In genomic region chr7:74372060-74372408, GRCh38 we compare ENCODE assay signal across 1 cellular context.
TF ChIP-seq lines count a peak whose summit lies in the region.

No MANE protein-coding gene starts in this region.

TF ChIP-seq in HCT116, 20 proteins besides CTCF, POLR2A, EP300 and RAD21 (continued from another document):
- TF ChIP-seq YY1 (IDR thresholded peaks at IDR 0.05; ENCODE audit: extremely low read depth, insufficient replicate concordance, low read depth, low read length): no peak
- TF ChIP-seq, protein P1, sequence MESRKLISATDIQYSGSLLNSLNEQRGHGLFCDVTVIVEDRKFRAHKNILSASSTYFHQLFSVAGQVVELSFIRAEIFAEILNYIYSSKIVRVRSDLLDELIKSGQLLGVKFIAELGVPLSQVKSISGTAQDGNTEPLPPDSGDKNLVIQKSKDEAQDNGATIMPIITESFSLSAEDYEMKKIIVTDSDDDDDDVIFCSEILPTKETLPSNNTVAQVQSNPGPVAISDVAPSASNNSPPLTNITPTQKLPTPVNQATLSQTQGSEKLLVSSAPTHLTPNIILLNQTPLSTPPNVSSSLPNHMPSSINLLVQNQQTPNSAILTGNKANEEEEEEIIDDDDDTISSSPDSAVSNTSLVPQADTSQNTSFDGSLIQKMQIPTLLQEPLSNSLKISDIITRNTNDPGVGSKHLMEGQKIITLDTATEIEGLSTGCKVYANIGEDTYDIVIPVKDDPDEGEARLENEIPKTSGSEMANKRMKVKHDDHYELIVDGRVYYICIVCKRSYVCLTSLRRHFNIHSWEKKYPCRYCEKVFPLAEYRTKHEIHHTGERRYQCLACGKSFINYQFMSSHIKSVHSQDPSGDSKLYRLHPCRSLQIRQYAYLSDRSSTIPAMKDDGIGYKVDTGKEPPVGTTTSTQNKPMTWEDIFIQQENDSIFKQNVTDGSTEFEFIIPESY (IDR thresholded peaks at IDR 0.05; ENCODE audit: extremely low read depth, insufficient replicate concordance, low read length): no peak
